1 cellular context compared by ENCODE assay signal in the genomic region with DNA sequence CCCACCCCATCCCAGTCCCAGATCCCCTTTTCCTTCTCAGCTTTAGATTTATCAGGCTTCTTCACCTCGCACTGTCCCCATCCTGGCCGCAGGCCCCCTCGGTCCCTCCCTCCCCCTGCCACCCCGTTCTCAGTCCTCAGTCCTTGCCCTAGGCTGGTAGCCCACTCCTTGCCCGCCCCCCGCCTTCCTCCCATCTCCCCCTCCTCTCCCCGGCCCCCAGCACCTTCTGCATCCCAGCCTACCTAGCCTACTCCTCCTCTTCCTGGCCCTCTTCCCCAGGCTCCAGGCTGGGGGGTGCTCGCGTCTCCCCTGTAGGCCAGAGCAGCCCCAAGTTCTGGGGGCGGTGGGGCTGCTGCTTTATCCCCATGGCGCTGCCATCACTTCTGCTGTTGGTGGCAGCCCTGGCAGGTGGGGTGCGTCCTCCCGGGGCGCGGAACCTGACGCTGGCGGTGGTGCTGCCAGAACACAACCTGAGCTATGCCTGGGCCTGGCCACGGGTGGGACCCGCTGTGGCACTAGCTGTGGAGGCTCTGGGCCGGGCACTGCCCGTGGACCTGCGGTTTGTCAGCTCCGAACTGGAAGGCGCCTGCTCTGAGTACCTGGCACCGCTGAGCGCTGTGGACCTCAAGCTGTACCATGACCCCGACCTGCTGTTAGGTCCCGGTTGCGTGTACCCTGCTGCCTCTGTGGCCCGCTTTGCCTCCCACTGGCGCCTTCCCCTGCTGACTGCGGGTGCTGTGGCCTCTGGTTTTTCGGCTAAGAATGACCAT.
TF ChIP-seq lines count a peak whose summit lies in the region.

No MANE protein-coding gene starts in this region.

TF ChIP-seq in liver, 16 proteins besides CTCF, POLR2A, EP300 and RAD21 (continued from another document):
- TF ChIP-seq, protein P1, sequence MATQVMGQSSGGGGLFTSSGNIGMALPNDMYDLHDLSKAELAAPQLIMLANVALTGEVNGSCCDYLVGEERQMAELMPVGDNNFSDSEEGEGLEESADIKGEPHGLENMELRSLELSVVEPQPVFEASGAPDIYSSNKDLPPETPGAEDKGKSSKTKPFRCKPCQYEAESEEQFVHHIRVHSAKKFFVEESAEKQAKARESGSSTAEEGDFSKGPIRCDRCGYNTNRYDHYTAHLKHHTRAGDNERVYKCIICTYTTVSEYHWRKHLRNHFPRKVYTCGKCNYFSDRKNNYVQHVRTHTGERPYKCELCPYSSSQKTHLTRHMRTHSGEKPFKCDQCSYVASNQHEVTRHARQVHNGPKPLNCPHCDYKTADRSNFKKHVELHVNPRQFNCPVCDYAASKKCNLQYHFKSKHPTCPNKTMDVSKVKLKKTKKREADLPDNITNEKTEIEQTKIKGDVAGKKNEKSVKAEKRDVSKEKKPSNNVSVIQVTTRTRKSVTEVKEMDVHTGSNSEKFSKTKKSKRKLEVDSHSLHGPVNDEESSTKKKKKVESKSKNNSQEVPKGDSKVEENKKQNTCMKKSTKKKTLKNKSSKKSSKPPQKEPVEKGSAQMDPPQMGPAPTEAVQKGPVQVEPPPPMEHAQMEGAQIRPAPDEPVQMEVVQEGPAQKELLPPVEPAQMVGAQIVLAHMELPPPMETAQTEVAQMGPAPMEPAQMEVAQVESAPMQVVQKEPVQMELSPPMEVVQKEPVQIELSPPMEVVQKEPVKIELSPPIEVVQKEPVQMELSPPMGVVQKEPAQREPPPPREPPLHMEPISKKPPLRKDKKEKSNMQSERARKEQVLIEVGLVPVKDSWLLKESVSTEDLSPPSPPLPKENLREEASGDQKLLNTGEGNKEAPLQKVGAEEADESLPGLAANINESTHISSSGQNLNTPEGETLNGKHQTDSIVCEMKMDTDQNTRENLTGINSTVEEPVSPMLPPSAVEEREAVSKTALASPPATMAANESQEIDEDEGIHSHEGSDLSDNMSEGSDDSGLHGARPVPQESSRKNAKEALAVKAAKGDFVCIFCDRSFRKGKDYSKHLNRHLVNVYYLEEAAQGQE (IDR thresholded peaks at IDR 0.05): no peak
- TF ChIP-seq RXRA (IDR thresholded peaks at IDR 0.05) (peak; percentile 45 to 53), EGR1 (IDR thresholded peaks at IDR 0.05; ENCODE audit: low read depth in 2 of 2) (no peak), YY1 (IDR thresholded peaks at IDR 0.05) (no peak), NR2F2 (IDR thresholded peaks at IDR 0.05) (no peak), HNF4A (conservative IDR thresholded peaks at IDR 0.05) (peak; percentile 75 to 76), TAF1 (conservative IDR thresholded peaks at IDR 0.05) (no peak), GABPA (IDR thresholded peaks at IDR 0.05 in 1 of 2, conservative IDR thresholded peaks at IDR 0.05 in 1 of 2) (no peak), FOXA1 (IDR thresholded peaks at IDR 0.05) (no peak)
- TF ChIP-seq, protein P2, sequence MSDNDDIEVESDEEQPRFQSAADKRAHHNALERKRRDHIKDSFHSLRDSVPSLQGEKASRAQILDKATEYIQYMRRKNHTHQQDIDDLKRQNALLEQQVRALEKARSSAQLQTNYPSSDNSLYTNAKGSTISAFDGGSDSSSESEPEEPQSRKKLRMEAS (IDR thresholded peaks at IDR 0.05): no peak
- TF ChIP-seq, protein P3, sequence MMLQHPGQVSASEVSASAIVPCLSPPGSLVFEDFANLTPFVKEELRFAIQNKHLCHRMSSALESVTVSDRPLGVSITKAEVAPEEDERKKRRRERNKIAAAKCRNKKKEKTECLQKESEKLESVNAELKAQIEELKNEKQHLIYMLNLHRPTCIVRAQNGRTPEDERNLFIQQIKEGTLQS (IDR thresholded peaks at IDR 0.05): no peak
- TF ChIP-seq, protein P4, sequence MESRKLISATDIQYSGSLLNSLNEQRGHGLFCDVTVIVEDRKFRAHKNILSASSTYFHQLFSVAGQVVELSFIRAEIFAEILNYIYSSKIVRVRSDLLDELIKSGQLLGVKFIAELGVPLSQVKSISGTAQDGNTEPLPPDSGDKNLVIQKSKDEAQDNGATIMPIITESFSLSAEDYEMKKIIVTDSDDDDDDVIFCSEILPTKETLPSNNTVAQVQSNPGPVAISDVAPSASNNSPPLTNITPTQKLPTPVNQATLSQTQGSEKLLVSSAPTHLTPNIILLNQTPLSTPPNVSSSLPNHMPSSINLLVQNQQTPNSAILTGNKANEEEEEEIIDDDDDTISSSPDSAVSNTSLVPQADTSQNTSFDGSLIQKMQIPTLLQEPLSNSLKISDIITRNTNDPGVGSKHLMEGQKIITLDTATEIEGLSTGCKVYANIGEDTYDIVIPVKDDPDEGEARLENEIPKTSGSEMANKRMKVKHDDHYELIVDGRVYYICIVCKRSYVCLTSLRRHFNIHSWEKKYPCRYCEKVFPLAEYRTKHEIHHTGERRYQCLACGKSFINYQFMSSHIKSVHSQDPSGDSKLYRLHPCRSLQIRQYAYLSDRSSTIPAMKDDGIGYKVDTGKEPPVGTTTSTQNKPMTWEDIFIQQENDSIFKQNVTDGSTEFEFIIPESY (IDR thresholded peaks at IDR 0.05): no peak
